Comparison of ENCODE assay signal across 27 cellular contexts in genomic region chr13:78298657-78299056, GRCh38.
DNase-seq lines count a peak whose midpoint lies in the region; ATAC-seq, FAIRE-seq and TF ChIP-seq lines count a peak whose summit lies in the region.
"Had no signal": no experiment of that assay in that cellular context is flagged by ENCODE, and none has a peak within 500 bp of the region (broad histone marks: within the 10 kb centered on the region; RNA-seq: fewer than 3 reads in every experiment).

No MANE protein-coding gene starts in this region.

- no peak overlapping the region for H3K4me2 ChIP-seq in mammary epithelial cell (ENCODE audit: insufficient read depth, low read depth, low read length)

- H3K4me3 ChIP-seq in breast epithelium (no peak overlapping the region), mammary epithelial cell (replicated peaks in 1 of 3; ENCODE audit: insufficient read depth in 1 of 3, low read depth in 2 of 3, low read length in 3 of 3) (no peak overlapping the region), lower leg skin (ENCODE audit: low read depth, poor library complexity, severe bottlenecking) (no peak overlapping the region)
- H3K4me3 ChIP-seq: cardiac muscle cell, uterus had no signal

- TF ChIP-seq POLR2A in breast epithelium (IDR thresholded peaks at IDR 0.05) (no peak), GM12892 (IDR thresholded peaks at IDR 0.05; ENCODE audit: low read depth, low read length) (no peak), lower leg skin (IDR thresholded peaks at IDR 0.05) (no peak)

- ATAC-seq in HG03565 (IDR thresholded peaks at IDR 0.05; ENCODE audit: unreplicated experiment): peak; percentile 37
- ATAC-seq: HCT116 had no signal

- H3K36me3 ChIP-seq in breast epithelium: no peaks in the 10 kb centered on the region
- no peaks in the 10 kb centered on the region for H3K36me3 ChIP-seq in mammary epithelial cell (ENCODE audit: insufficient read depth, low read length)
- H3K36me3 ChIP-seq: cardiac muscle cell, uterus had no signal

- H3K27me3 ChIP-seq in breast epithelium: peaks cover 0 to 3% of the 10 kb centered on the region in 2 donors
- H3K27me3 ChIP-seq in mammary epithelial cell (ENCODE audit: insufficient read depth, low read length): peaks cover 2% of the 10 kb centered on the region
- H3K27me3 ChIP-seq: cardiac muscle cell, uterus had no signal

- intact Hi-C loops in MCF 10A (cut with micrococcal nuclease) (no loop called here), breast epithelium (cut with DNase I; ENCODE audit: low total_unique reads) (no loop called here), mammary epithelial cell (cut with micrococcal nuclease) (no loop called here), lower leg skin (cut with DNase I; ENCODE audit: low total_unique reads) (no loop called here)

- no peak overlapping the region for H3K27ac ChIP-seq in breast epithelium
- H3K27ac ChIP-seq in mammary epithelial cell (ENCODE audit: insufficient read depth, low read depth, low read length): no peak overlapping the region
- H3K27ac ChIP-seq: cardiac muscle cell, uterus had no signal

- dilution Hi-C loops in mammary epithelial cell (cut with HindIII; ENCODE audit: low sequenced_read_pairs): no loop called here

- in situ Hi-C loops in mammary epithelial cell (cut with MboI; ENCODE audit: low sequenced_read_pairs in 2 of 2): no loop called here

- no peaks in the 10 kb centered on the region for H3K4me1 Mint-ChIP-seq in MCF 10A (ENCODE audit: insufficient read depth, unreplicated experiment)
- H3K4me1 Mint-ChIP-seq: memory B cell had no signal

- no peak for FAIRE-seq in GM12892 (lab: Jason Lieb, UNC)

- no peak for TF ChIP-seq CTCF in MCF 10A (IDR thresholded peaks at IDR 0.05; ENCODE audit: unreplicated experiment)
- no peak for TF ChIP-seq CTCF in breast epithelium (IDR thresholded peaks at IDR 0.05)
- TF ChIP-seq CTCF in mammary epithelial cell (conservative IDR thresholded peaks at IDR 0.05 in 1 of 2, IDR thresholded peaks at IDR 0.05 in 1 of 2; ENCODE audit: extremely low read depth in 1 of 2, insufficient read depth in 1 of 2, low read depth in 1 of 2, low read length in 2 of 2): no peak
- no peak for TF ChIP-seq CTCF in lower leg skin (IDR thresholded peaks at IDR 0.05)

- 0% methylated on average over 1 of the region's 1 CpG for WGBS in mammary epithelial cell (ENCODE audit: low coverage, missing lambda C conversion rate)
- WGBS in lower leg skin, 2 donors: 25 to 31% methylated on average over 1 of the region's 1 CpG

- peak; percentile 8 for DNase-seq in MCF 10A (ENCODE audit: unreplicated experiment)
- DNase-seq in breast epithelium (ENCODE audit: low spot score in 2 of 2): no peak
- peak; percentile 22 for DNase-seq in mammary epithelial cell
- peak; percentile 11 for DNase-seq in stromal cell of bone marrow (ENCODE audit: low read depth)
- no peak for DNase-seq in GM12892 (ENCODE audit: insufficient read length)
- no peak for DNase-seq in lower leg skin (ENCODE audit: low spot score in 2 of 2)
- no peak for DNase-seq in NCI-H1694 treated with DMSO at 0.1 percent for 48 hours (lab: John Stamatoyannopoulos, UW)
- DNase-seq: activated CD4-positive, alpha-beta T cell treated with anti-CD3 and anti-CD28 coated beads, Interleukin-2, amount 50 U/mL, for 1 hour; activated CD8-positive, alpha-beta memory T cell treated with anti-CD3 and anti-CD28 coated beads, Interleukin-2, amount 50 U/mL, for 48 hours; activated effector memory CD4-positive, alpha-beta T cell treated with Interleukin-2 at 50 U/mL for 16 hours; Caco-2; DND-41; foreskin melanocyte; hypothalamus; islet precursor cell; NCI-H1436; NCI-H2171; NCI-H69; SHP77; stimulated activated CD4-positive, alpha-beta T cell treated with anti-CD3 and anti-CD28 coated beads, Interleukin-12 subunit alpha, Interleukin-12 subunit beta, amount 100 ng/mL, for 4 hours; T-helper 1 cell; uterus had no signal

- H3K36me3 Mint-ChIP-seq in MCF 10A (ENCODE audit: insufficient read depth, unreplicated experiment): no peaks in the 10 kb centered on the region
- H3K36me3 Mint-ChIP-seq: memory B cell had no signal

- no peaks in the 10 kb centered on the region for H3K79me2 ChIP-seq in mammary epithelial cell (ENCODE audit: insufficient read depth, low read length)

- no peak overlapping the region for H3K4me3 Mint-ChIP-seq in MCF 10A (ENCODE audit: unreplicated experiment)
- H3K4me3 Mint-ChIP-seq: dendritic cell treated with granulocyte-macrophage colony-stimulating factor and Interleukin-4, amounts not matched to agents 40 ng/mL and 50 ng/mL, for 4 days; memory B cell had no signal

- no peaks in the 10 kb centered on the region for H3K9me3 Mint-ChIP-seq in MCF 10A (ENCODE audit: unreplicated experiment)
- H3K9me3 Mint-ChIP-seq: dendritic cell treated with granulocyte-macrophage colony-stimulating factor and Interleukin-4, amounts not matched to agents 40 ng/mL and 50 ng/mL, for 4 days; memory B cell had no signal

- no peak overlapping the region for H2AFZ ChIP-seq in mammary epithelial cell (ENCODE audit: low read depth, low read length)

- no peaks in the 10 kb centered on the region for H4K20me1 ChIP-seq in mammary epithelial cell (ENCODE audit: insufficient read depth, low read length)

- no peak overlapping the region for H3K27ac Mint-ChIP-seq in MCF 10A (ENCODE audit: low read depth, unreplicated experiment)
- H3K27ac Mint-ChIP-seq: dendritic cell treated with granulocyte-macrophage colony-stimulating factor and Interleukin-4, amounts not matched to agents 40 ng/mL and 50 ng/mL, for 4 days; memory B cell had no signal

- POLR2A ChIA-PET in MCF 10A (lab: Yijun Ruan, JAX): no interaction called here

- peaks cover 26% of the 10 kb centered on the region for H3K27me3 Mint-ChIP-seq in MCF 10A (ENCODE audit: insufficient read depth, unreplicated experiment)
- H3K27me3 Mint-ChIP-seq: dendritic cell treated with granulocyte-macrophage colony-stimulating factor and Interleukin-4, amounts not matched to agents 40 ng/mL and 50 ng/mL, for 4 days had no signal

- CTCF ChIA-PET in MCF 10A (lab: Yijun Ruan, JAX) (no interaction called here), mammary epithelial cell (lab: Charles Lee; ENCODE audit: low non-redundant PET) (no interaction called here)

- no peak overlapping the region for H3K9ac ChIP-seq in mammary epithelial cell (ENCODE audit: insufficient read depth, low read length)

- BruUV-seq in MCF 10A (replicated peaks; lab: Mats Ljungman, UMichigan): no TSS peak
- BruUV-seq in mammary epithelial cell (replicated peaks; lab: Mats Ljungman, UMichigan): no TSS peak

- H3K4me1 ChIP-seq in breast epithelium (no peaks in the 10 kb centered on the region), mammary epithelial cell (ENCODE audit: insufficient read depth, low read length) (no peaks in the 10 kb centered on the region)
- H3K4me1 ChIP-seq: Caco-2, uterus had no signal

- H3K9me3 ChIP-seq in breast epithelium: no peaks in the 10 kb centered on the region
- no peaks in the 10 kb centered on the region for H3K9me3 ChIP-seq in mammary epithelial cell (replicated peaks; ENCODE audit: insufficient read depth, low read length)
- H3K9me3 ChIP-seq: Caco-2, uterus had no signal

Comparison
In these comparisons a context has a peak if more than half of its experiments do, and no peak if none do; other contexts are left out.
1. DNase-seq: peak in MCF 10A (single experiment), mammary epithelial cell (single experiment) and stromal cell of bone marrow (single experiment); none in breast epithelium (0 of 2), GM12892 (single experiment), lower leg skin (0 of 2) and NCI-H1694 treated with DMSO at 0.1 percent for 48 hours (single experiment).